Comparison of ENCODE assay signal across 1 cellular context in genomic region chr12:103571286-103571685, GRCh38.
TF ChIP-seq lines count a peak whose summit lies in the region.

No MANE protein-coding gene starts in this region.

TF ChIP-seq in HepG2, 621 proteins besides CTCF, POLR2A, EP300 and RAD21:
- no peak for TF ChIP-seq ZMAT5 (CRISPR knock-in tag; IDR thresholded peaks at IDR 0.05; ENCODE audit: borderline replicate concordance, low read depth)
- TF ChIP-seq MYPOP (CRISPR knock-in tag; IDR thresholded peaks at IDR 0.05), result 0 out of 2 replicates have a peak, but pooled peaks have one; percentile 34
- peak; percentile 19 for TF ChIP-seq HNRNPLL (IDR thresholded peaks at IDR 0.05; ENCODE audit: low read depth, low read length, poor library complexity, severe bottlenecking)
- no peak for TF ChIP-seq MAFG (CRISPR knock-in tag; IDR thresholded peaks at IDR 0.05)
- 0 out of 2 replicates have a peak, but pooled peaks have one; percentile 57 for TF ChIP-seq HNRNPL (IDR thresholded peaks at IDR 0.05; ENCODE audit: low read depth, low read length)
- TF ChIP-seq TEAD3 (CRISPR knock-in tag; optimal IDR thresholded peaks at IDR 0.05; ENCODE audit: borderline replicate concordance), result peak; percentile 49
- no peak for TF ChIP-seq ZSCAN21 (CRISPR knock-in tag; IDR thresholded peaks at IDR 0.05; ENCODE audit: borderline replicate concordance)
